ENCODE assay signal across 6 cellular contexts in the genomic region with DNA sequence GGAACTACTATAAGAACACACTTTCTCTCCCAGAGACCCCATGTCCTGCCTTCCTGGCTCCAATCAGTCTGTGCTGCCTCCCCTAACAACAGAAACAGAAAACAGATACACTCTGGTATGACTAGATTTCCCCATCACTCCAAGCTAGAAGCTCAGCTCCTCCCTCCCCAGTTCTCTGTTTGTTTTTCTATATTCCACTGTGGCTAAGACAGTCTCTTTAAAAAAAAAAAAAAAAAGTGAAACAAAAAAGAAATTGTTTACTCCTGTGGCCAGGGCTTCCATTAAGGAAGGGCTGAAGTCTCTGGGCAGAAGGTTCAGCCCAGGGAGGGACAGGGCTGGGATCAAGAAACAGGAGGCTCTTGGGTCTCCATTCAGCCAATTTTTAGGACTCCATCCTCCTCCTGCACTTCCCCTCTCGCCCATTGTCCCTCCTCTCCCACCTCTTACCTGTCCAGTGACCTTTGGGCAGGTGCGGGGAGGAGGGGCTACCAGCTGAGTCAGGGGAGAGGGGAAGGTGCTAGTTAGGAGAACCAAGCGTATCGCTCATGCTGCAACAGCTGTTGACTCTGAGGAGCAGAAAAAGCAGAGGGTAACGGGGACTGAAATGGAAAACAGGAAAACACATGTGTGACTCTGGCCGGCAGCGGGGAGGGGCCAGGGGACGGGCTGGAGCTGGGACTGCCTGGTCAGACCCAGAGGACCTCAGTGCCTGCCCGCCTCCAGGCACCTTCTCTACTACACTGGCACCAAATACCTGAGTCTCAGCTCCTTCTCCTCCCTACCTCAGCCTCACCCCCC. TPM values are rescaled to one million over a fixed set of nuclear protein-coding genes. Genes with fewer than 3 reads are reported as not detected.
DNase-seq lines count a peak whose midpoint lies in the region; ATAC-seq, FAIRE-seq and TF ChIP-seq lines count a peak whose summit lies in the region.

No MANE protein-coding gene starts in this region.

- H3K36me3 ChIP-seq in OCI-LY7 (ENCODE audit: insufficient read depth, low read length) (no peaks in the 10 kb centered on the region), iPS-20b (ENCODE audit: insufficient read depth, low read depth, low read length) (no peaks in the 10 kb centered on the region)

- H3K4me2 ChIP-seq in OCI-LY7 (ENCODE audit: low read length), result peak overlapping the region; percentile 78

- FAIRE-seq in GM12891 (lab: Jason Lieb, UNC), result peak; percentile 31

- H3K4me3 ChIP-seq in OCI-LY7 (ENCODE audit: low read depth, low read length, poor library complexity, severe bottlenecking), result peak overlapping the region; percentile 53
- H3K4me3 ChIP-seq in iPS-20b (ENCODE audit: low read length), result peak overlapping the region; percentile 19

- H2AFZ ChIP-seq in OCI-LY7 (ENCODE audit: low read length), result peak overlapping the region; percentile 49; the same call in 1 of the 2 replicates

- H3K4me1 ChIP-seq in OCI-LY7 (ENCODE audit: insufficient read depth, low read length, poor library complexity, severe bottlenecking), result peaks cover 74% of the 10 kb centered on the region
- peaks cover 27% of the 10 kb centered on the region for H3K4me1 ChIP-seq in iPS-20b (ENCODE audit: insufficient read depth, low read length)

- no peaks in the 10 kb centered on the region for H4K20me1 ChIP-seq in OCI-LY7 (ENCODE audit: insufficient read depth, low read length)

- DNase-seq in GM12891 (ENCODE audit: insufficient read length, low spot score) (no peak), OCI-LY7 (ENCODE audit: low spot score) (peak; percentile 73), NCI-H2081 treated with DMSO at 0.1 percent for 48 hours (lab: John Stamatoyannopoulos, UW) (no peak)

- no peak for TF ChIP-seq POLR2A in GM12891 (IDR thresholded peaks at IDR 0.05; ENCODE audit: low read depth, low read length)

- no TSS peak for BruUV-seq in OCI-LY7 (replicated peaks; lab: Mats Ljungman, UMichigan)

- CTCF ChIA-PET in OCI-LY7 (lab: Charles Lee; ENCODE audit: unreplicated experiment), result interaction anchor here (0.6 to 1.5 kb wide), 5 partner anchors 11 to 218 kb away, joined by 3 to 13 read pairs (median 5); no protein-coding TSS in a partner anchor

- intact Hi-C loops in OCI-LY7 (cut with micrococcal nuclease; ENCODE audit: unreplicated experiment), result loop anchor here (5.0 kb wide), 1 partner anchor 262 kb away; no protein-coding TSS in a partner anchor

- ATAC-seq in GM18511 (IDR thresholded peaks at IDR 0.05; ENCODE audit: unreplicated experiment) (no peak), HG02840 (IDR thresholded peaks at IDR 0.05; ENCODE audit: low FRiP score, unreplicated experiment) (no peak)

- H3K27me3 ChIP-seq in iPS-20b (ENCODE audit: insufficient read depth, low read length), result peaks cover 8% of the 10 kb centered on the region; the same call in 1 of the 2 replicates

- H3K9me2 ChIP-seq in OCI-LY7 (ENCODE audit: insufficient read depth, low read length), result no peaks in the 10 kb centered on the region

- H3K9me3 ChIP-seq in OCI-LY7 (ENCODE audit: low read length), result no peaks in the 10 kb centered on the region
- no peaks in the 10 kb centered on the region for H3K9me3 ChIP-seq in iPS-20b (ENCODE audit: insufficient read depth, low read depth, low read length)

- H3K27ac ChIP-seq in OCI-LY7 (ENCODE audit: low read depth, low read length, poor library complexity, severe bottlenecking), result peak overlapping the region; percentile 65
- H3K27ac ChIP-seq in iPS-20b (ENCODE audit: low read length), result peak overlapping the region; percentile 10

- TF ChIP-seq CTCF in OCI-LY7 (conservative IDR thresholded peaks at IDR 0.05; ENCODE audit: low read length), result no peak

- peak overlapping the region; percentile 1; the same call in 1 of the 2 replicates for H3K9ac ChIP-seq in iPS-20b (ENCODE audit: low read depth, low read length)

- peaks cover 10% of the 10 kb centered on the region for H3K79me2 ChIP-seq in OCI-LY7 (ENCODE audit: insufficient read depth, low read depth, low read length)

- POLR2A ChIA-PET in OCI-LY7 (lab: Charles Lee), result interaction anchor here (0.7 to 2.0 kb wide), 20 partner anchors 8 to 342 kb away, joined by 3 to 12 read pairs (median 4); a partner anchor contains a TSS

TF ChIP-seq in GM12891, 5 proteins besides CTCF, POLR2A, EP300 and RAD21:
- TF ChIP-seq POLR2AphosphoS5 (IDR thresholded peaks at IDR 0.05; ENCODE audit: low read depth, low read length) (no peak), PAX5 (IDR thresholded peaks at IDR 0.05; ENCODE audit: insufficient read depth, low read length, severe bottlenecking) (no peak), SPI1 (IDR thresholded peaks at IDR 0.05; ENCODE audit: low read depth, low read length) (peak; percentile 17; the same call in 1 of the 2 replicates)

RNA-seq across cellular contexts. Expression of a gene that starts 4.2 kb away (rescaled TPM):
- 35.4 TPM for polyA plus RNA-seq in GM12891 (2012; ENCODE audit: low read depth, missing spikeins)
- total RNA-seq in OCI-LY7 (2014; rRNA removed; shearing (Covaris generic)), result 30.6 and 32.7 TPM in 2 replicates
- 50.0 and 59.2 TPM in 2 replicates for total RNA-seq in OCI-LY7 (2022)

RNA-seq across cellular contexts. Expression of a gene that starts 10.3 kb away (rescaled TPM):
- 188 TPM for polyA plus RNA-seq in GM12891 (2012; ENCODE audit: low read depth, missing spikeins)
- total RNA-seq in OCI-LY7 (2014; rRNA removed; shearing (Covaris generic)), result 100 and 126 TPM in 2 replicates
- total RNA-seq in OCI-LY7 (2022), result 164 and 181 TPM in 2 replicates

RNA-seq across cellular contexts. Expression of a gene that starts 17.0 kb away (rescaled TPM):
- 1.3 TPM for polyA plus RNA-seq in GM12891 (2012; ENCODE audit: low read depth, missing spikeins)
- 2.8 TPM in 2 replicates for total RNA-seq in OCI-LY7 (2014; rRNA removed; shearing (Covaris generic))
- total RNA-seq in OCI-LY7 (2022), result 9.0 and 11.9 TPM in 2 replicates

RNA-seq across cellular contexts. Expression of a gene that starts 52.1 kb away (rescaled TPM):
- 31.2 TPM for polyA plus RNA-seq in GM12891 (2012; ENCODE audit: low read depth, missing spikeins)
- total RNA-seq in OCI-LY7 (2014; rRNA removed; shearing (Covaris generic)), result 19.0 and 25.5 TPM in 2 replicates
- total RNA-seq in OCI-LY7 (2022), result 53.3 and 55.1 TPM in 2 replicates

RNA-seq across cellular contexts. Expression of a gene that starts 52.9 kb away (rescaled TPM):
- 213 TPM for polyA plus RNA-seq in GM12891 (2012; ENCODE audit: low read depth, missing spikeins)
- total RNA-seq in OCI-LY7 (2014; rRNA removed; shearing (Covaris generic)), result 128 and 153 TPM in 2 replicates
- 141 and 150 TPM in 2 replicates for total RNA-seq in OCI-LY7 (2022)
